ENCODE assay signal across 21 cellular contexts in the genomic region with DNA sequence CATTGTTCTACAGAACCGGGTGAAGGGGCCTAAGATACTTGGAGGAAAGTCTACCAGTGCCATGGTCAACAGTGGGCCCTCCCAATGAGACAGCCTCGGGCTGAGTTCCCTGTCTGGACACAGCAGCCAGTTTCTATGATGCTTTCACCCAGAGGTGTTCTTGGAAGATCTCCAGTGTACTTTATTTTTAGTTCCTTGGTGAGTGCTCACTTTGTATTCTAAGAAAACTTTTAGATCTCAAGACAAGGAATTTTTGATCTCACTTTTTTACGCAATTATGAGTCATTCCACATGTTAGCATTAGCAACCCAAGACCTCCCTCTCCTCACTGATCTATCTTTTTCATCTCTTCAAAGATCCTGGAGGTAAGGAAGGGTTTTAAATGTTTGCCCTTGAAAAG.
DNase-seq lines count a peak whose midpoint lies in the region; ATAC-seq and TF ChIP-seq lines count a peak whose summit lies in the region.
"Had no signal": no experiment of that assay in that cellular context is flagged by ENCODE, and none has a peak within 500 bp of the region (broad histone marks: within the 10 kb centered on the region; RNA-seq: fewer than 3 reads in every experiment).

No MANE protein-coding gene starts in this region.

- DNase-seq in heart left ventricle = no peak
- DNase-seq in Right ventricle myocardium inferior (ENCODE audit: missing footprints) = no peak
- no peak for DNase-seq in RWPE2 (ENCODE audit: low spot score)
- DNase-seq in fibroblast of mammary gland (ENCODE audit: low read depth) = peak; percentile 91
- no peak for DNase-seq in thoracic aorta (ENCODE audit: low spot score)
- no peak for DNase-seq in NCI-H2107 (lab: John Stamatoyannopoulos, UW)
- no peak for DNase-seq in activated CD4-positive, alpha-beta T cell treated with anti-CD3 and anti-CD28 coated beads, Interleukin-2, amount 10 ng/mL, durations not matched to agents 24 days and 14 days
- DNase-seq: activated CD8-positive, alpha-beta T cell treated with anti-CD3 and anti-CD28 coated beads for 36 hours; amniotic stem cell; Calu3; left lung; NCI-H1417; NCI-H446; stimulated activated naive CD4-positive, alpha-beta T cell treated with Interleukin-2 at 50 U/mL for 16 hours; upper lobe of left lung had no signal

- H3K36me3 ChIP-seq in heart left ventricle (no peaks in the 10 kb centered on the region), RWPE2 (ENCODE audit: low read depth) (no peaks in the 10 kb centered on the region), thoracic aorta (no peaks in the 10 kb centered on the region)
- H3K36me3 ChIP-seq: left lung, upper lobe of left lung had no signal

- no peak overlapping the region for H3K27ac Mint-ChIP-seq in activated CD4-positive, alpha-beta T cell treated with anti-CD3 and anti-CD28 coated beads, Interleukin-2, amount 10 ng/mL, durations not matched to agents 24 days and 14 days
- H3K27ac Mint-ChIP-seq: activated CD8-positive, alpha-beta T cell treated with anti-CD3 and anti-CD28 coated beads for 36 hours; activated T-helper 1 cell treated with anti-CD3 and anti-CD28 coated beads, Interleukin-12 subunit alpha, Interleukin-12 subunit beta, Interleukin-2, Interleukin-4 antibody, amounts not matched to agents 30 ng/mL and 10 ng/mL and 1 ng/mL, durations not matched to agents 14 hours and 24 hours and 36 hours had no signal

- WGBS in heart left ventricle, 4 donors = 41 to 65% (median 58%) methylated on average over 3 of the region's 3 CpGs

- no peak overlapping the region for H3K4me3 Mint-ChIP-seq in activated CD4-positive, alpha-beta T cell treated with anti-CD3 and anti-CD28 coated beads, Interleukin-2, amount 10 ng/mL, durations not matched to agents 24 days and 14 days
- H3K4me3 Mint-ChIP-seq: activated CD8-positive, alpha-beta T cell treated with anti-CD3 and anti-CD28 coated beads for 36 hours; activated T-helper 1 cell treated with anti-CD3 and anti-CD28 coated beads, Interleukin-12 subunit alpha, Interleukin-12 subunit beta, Interleukin-2, Interleukin-4 antibody, amounts not matched to agents 30 ng/mL and 10 ng/mL and 1 ng/mL, durations not matched to agents 14 hours and 24 hours and 36 hours had no signal

- H3K9me3 ChIP-seq in heart left ventricle = no peaks in the 10 kb centered on the region
- no peaks in the 10 kb centered on the region for H3K9me3 ChIP-seq in RWPE2 (ENCODE audit: severe bottlenecking)
- H3K9me3 ChIP-seq in thoracic aorta = no peaks in the 10 kb centered on the region
- H3K9me3 ChIP-seq: left lung, upper lobe of left lung had no signal

- no peaks in the 10 kb centered on the region for H3K9me3 Mint-ChIP-seq in activated CD4-positive, alpha-beta T cell treated with anti-CD3 and anti-CD28 coated beads, Interleukin-2, amount 10 ng/mL, durations not matched to agents 24 days and 14 days
- H3K9me3 Mint-ChIP-seq: activated CD8-positive, alpha-beta T cell treated with anti-CD3 and anti-CD28 coated beads for 36 hours; activated T-helper 1 cell treated with anti-CD3 and anti-CD28 coated beads, Interleukin-12 subunit alpha, Interleukin-12 subunit beta, Interleukin-2, Interleukin-4 antibody, amounts not matched to agents 30 ng/mL and 10 ng/mL and 1 ng/mL, durations not matched to agents 14 hours and 24 hours and 36 hours had no signal

- peaks cover 26% of the 10 kb centered on the region for H3K27me3 Mint-ChIP-seq in activated CD4-positive, alpha-beta T cell treated with anti-CD3 and anti-CD28 coated beads, Interleukin-2, amount 10 ng/mL, durations not matched to agents 24 days and 14 days

- TF ChIP-seq CTCF in heart left ventricle (IDR thresholded peaks at IDR 0.05) (no peak), RWPE2 (IDR thresholded peaks at IDR 0.05; ENCODE audit: poor library complexity, severe bottlenecking) (no peak), fibroblast of mammary gland (conservative IDR thresholded peaks at IDR 0.05; ENCODE audit: control insufficient read depth, insufficient read depth, low read depth, low read length) (no peak), thoracic aorta (IDR thresholded peaks at IDR 0.05) (no peak)

- H3K4me1 ChIP-seq in heart left ventricle (peaks cover 0 to 25% (median 9%) of the 10 kb centered on the region in 12 donors), RWPE2 (ENCODE audit: insufficient read depth, poor library complexity, severe bottlenecking) (peaks cover 10% of the 10 kb centered on the region), thoracic aorta (ENCODE audit: control insufficient read depth in 1 of 2, low read depth in 2 of 2) (peaks cover 8 to 43% of the 10 kb centered on the region in 2 donors)
- H3K4me1 ChIP-seq: left lung, upper lobe of left lung had no signal

- ATAC-seq in heart left ventricle (peak in 3 of 4 donors; percentile 43 to 70 (median 49)), Right ventricle myocardium inferior (no peak), RWPE2 (ENCODE audit: low read depth) (peak; percentile 93), thoracic aorta (ENCODE audit: insufficient number of reproducible peaks, low FRiP score, low read depth) (peak; percentile 57), GM21528 (IDR thresholded peaks at IDR 0.05; ENCODE audit: low FRiP score, unreplicated experiment) (no peak)
- ATAC-seq: activated CD8-positive, alpha-beta T cell treated with anti-CD3 and anti-CD28 coated beads for 36 hours; K562; left lung had no signal

- peaks cover 5% of the 10 kb centered on the region for H3K4me1 Mint-ChIP-seq in activated CD4-positive, alpha-beta T cell treated with anti-CD3 and anti-CD28 coated beads, Interleukin-2, amount 10 ng/mL, durations not matched to agents 24 days and 14 days

- intact Hi-C loops in heart left ventricle (cut with DNase I) = no loop called here
- intact Hi-C loops in Right ventricle myocardium inferior (cut with DNase I) = no loop called here
- intact Hi-C loops in activated CD4-positive, alpha-beta T cell treated with anti-CD3 and anti-CD28 coated beads, Interleukin-2, amount 10 ng/mL, durations not matched to agents 24 days and 14 days (cut with micrococcal nuclease) = no loop called here

- H3K27ac ChIP-seq in heart left ventricle (no peak overlapping the region), RWPE2 (ENCODE audit: poor library complexity, severe bottlenecking) (peak overlapping the region; percentile 27), thoracic aorta (peak overlapping the region; percentile 9 to 43)
- H3K27ac ChIP-seq: coronary artery, left lung, parathyroid adenoma, upper lobe of left lung, VCaP had no signal

- TF ChIP-seq POLR2A in heart left ventricle (IDR thresholded peaks at IDR 0.05) = no peak

- no peaks in the 10 kb centered on the region for H3K36me3 Mint-ChIP-seq in activated CD4-positive, alpha-beta T cell treated with anti-CD3 and anti-CD28 coated beads, Interleukin-2, amount 10 ng/mL, durations not matched to agents 24 days and 14 days (ENCODE audit: low read depth)

- H3K4me3 ChIP-seq in heart left ventricle = no peak overlapping the region
- H3K4me3 ChIP-seq in RWPE2 (ENCODE audit: severe bottlenecking) = no peak overlapping the region
- H3K4me3 ChIP-seq in fibroblast of mammary gland (ENCODE audit: control insufficient read depth, low read depth, low read length) = no peak overlapping the region
- no peak overlapping the region for H3K4me3 ChIP-seq in thoracic aorta
- H3K4me3 ChIP-seq: coronary artery, K562, left lung, upper lobe of left lung had no signal

- H3K27me3 ChIP-seq in heart left ventricle = no peaks in the 10 kb centered on the region
- H3K27me3 ChIP-seq in RWPE2 (ENCODE audit: insufficient read depth, poor library complexity, severe bottlenecking) = no peaks in the 10 kb centered on the region
- H3K27me3 ChIP-seq in thoracic aorta (replicated peaks; ENCODE audit: insufficient read depth) = no peaks in the 10 kb centered on the region
- H3K27me3 ChIP-seq: left lung, upper lobe of left lung had no signal

Comparison
In these comparisons a context has a peak if more than half of its experiments do, and no peak if none do; other contexts are left out.
1. ATAC-seq: peak in heart left ventricle (3 of 4), RWPE2 (single experiment) and thoracic aorta (single experiment); none in Right ventricle myocardium inferior (single experiment) and GM21528 (single experiment).
2. H3K27ac ChIP-seq: peak in RWPE2 (single experiment) and thoracic aorta (2 of 2); none in heart left ventricle (0 of 12).